ENCODE assay signal across 12 cellular contexts in genomic region chrX:110276778-110277177, GRCh38. TPM values are rescaled to one million over a fixed set of nuclear protein-coding genes. Genes with fewer than 3 reads are reported as not detected.
DNase-seq lines count a peak whose midpoint lies in the region; ATAC-seq, FAIRE-seq and TF ChIP-seq lines count a peak whose summit lies in the region.
"Had no signal": no experiment of that assay in that cellular context is flagged by ENCODE, and none has a peak within 500 bp of the region (broad histone marks: within the 10 kb centered on the region; RNA-seq: fewer than 3 reads in every experiment).

No MANE protein-coding gene starts in this region.

- H2AFZ ChIP-seq in KMS-11 (ENCODE audit: low read depth) = no peak overlapping the region

- 56 to 75% (median 63%) methylated on average over 2 of the region's 2 CpGs for WGBS in small intestine, 3 donors

- peak overlapping the region; percentile 22; the same call in 1 of the 2 replicates for H3K9ac ChIP-seq in KMS-11

- H3K4me2 ChIP-seq in KMS-11 = peak overlapping the region; percentile 98

- H3K4me3 ChIP-seq in GM12864 (ENCODE audit: low read depth, low read length) (no peak overlapping the region), KMS-11 (IDR thresholded peaks at IDR 0.05; ENCODE audit: insufficient read depth, low read depth, low read length) (no peak overlapping the region), small intestine (ENCODE audit: low read depth in 1 of 2, low read length in 2 of 2) (no peak overlapping the region)
- H3K4me3 ChIP-seq: K562 had no signal

- intact Hi-C loops in posterior vena cava (cut with DNase I) = no loop called here

- H3K36me3 ChIP-seq in KMS-11 (ENCODE audit: insufficient read depth) (no peaks in the 10 kb centered on the region), small intestine (ENCODE audit: control insufficient read depth in 2 of 2, insufficient read depth in 2 of 2, low read length in 2 of 2) (no peaks in the 10 kb centered on the region)

- no peak for FAIRE-seq in small intestine (lab: Jason Lieb, UNC)
- FAIRE-seq: K562 had no signal

- no peak for TF ChIP-seq CTCF in GM12864 (IDR thresholded peaks at IDR 0.05; ENCODE audit: low read depth, low read length, missing control alignments)
- no peak for TF ChIP-seq CTCF in KMS-11 (conservative IDR thresholded peaks at IDR 0.05; ENCODE audit: low read depth, low read length)

- H3K9me3 ChIP-seq in small intestine (ENCODE audit: control insufficient read depth, low read depth) = no peaks in the 10 kb centered on the region

- DNase-seq in GM12864 (ENCODE audit: low read depth) = peak; percentile 12
- DNase-seq in left lobe of liver (ENCODE audit: low spot score) = no peak
- DNase-seq in stimulated activated CD4-positive, alpha-beta T cell treated with anti-CD3 and anti-CD28 coated beads, Interleukin-2, amount 100 ng/mL, for 48 hours = no peak
- no peak for DNase-seq in posterior vena cava (ENCODE audit: low spot score)
- no peak for DNase-seq in small intestine
- DNase-seq: cortex of kidney; stimulated activated CD4-positive, alpha-beta T cell treated with anti-CD3 and anti-CD28 coated beads, Interleukin-2, amount 100 ng/mL, for 24 hours had no signal

- H3K27ac ChIP-seq in KMS-11 (peak overlapping the region; percentile 89), small intestine (ENCODE audit: low read depth in 1 of 2, low read length in 1 of 2) (no peak overlapping the region)

- H4K20me1 ChIP-seq in KMS-11 (ENCODE audit: insufficient read depth) = no peaks in the 10 kb centered on the region

- H3K79me2 ChIP-seq in KMS-11 (ENCODE audit: insufficient read depth, low read depth) = peaks cover 88% of the 10 kb centered on the region

- H3K4me1 ChIP-seq in KMS-11 (ENCODE audit: low read depth, poor library complexity, severe bottlenecking) = peaks cover 94% of the 10 kb centered on the region
- H3K4me1 ChIP-seq in small intestine (ENCODE audit: control insufficient read depth in 2 of 2, insufficient read depth in 1 of 2, low read depth in 1 of 2, low read length in 1 of 2) = no peaks in the 10 kb centered on the region

- peak; percentile 93 for ATAC-seq in GM19452 (IDR thresholded peaks at IDR 0.05; ENCODE audit: unreplicated experiment)
- peak; percentile 96 for ATAC-seq in HG02885 (IDR thresholded peaks at IDR 0.05; ENCODE audit: poor library complexity, unreplicated experiment)
- no peak for ATAC-seq in left lobe of liver
- ATAC-seq: K562; natural killer cell treated with Interleukin-12 subunit alpha and Interleukin-12 subunit beta and Interleukin-15 and Interleukin-18, amount 100 ng/mL, for 72 hours had no signal

- H3K27me3 ChIP-seq in KMS-11 (ENCODE audit: insufficient read depth, low read depth) (no peaks in the 10 kb centered on the region), small intestine (ENCODE audit: control insufficient read depth in 2 of 2, insufficient read depth in 2 of 2, low read length in 2 of 2) (no peaks in the 10 kb centered on the region)

RNA-seq across cellular contexts. Expression of gene AMMECR1, which starts 41.1 kb away (rescaled TPM):
- 3.0 TPM for total RNA-seq in left lobe of liver
- total RNA-seq in posterior vena cava = 1 to 10 TPM; 5.6 to 6.2 TPM
- 1 to 10 TPM; 2.2 to 4.9 (median 3.4) TPM for polyA plus RNA-seq in small intestine
